Comparison of ENCODE assay signal across 21 cellular contexts in the genomic region with DNA sequence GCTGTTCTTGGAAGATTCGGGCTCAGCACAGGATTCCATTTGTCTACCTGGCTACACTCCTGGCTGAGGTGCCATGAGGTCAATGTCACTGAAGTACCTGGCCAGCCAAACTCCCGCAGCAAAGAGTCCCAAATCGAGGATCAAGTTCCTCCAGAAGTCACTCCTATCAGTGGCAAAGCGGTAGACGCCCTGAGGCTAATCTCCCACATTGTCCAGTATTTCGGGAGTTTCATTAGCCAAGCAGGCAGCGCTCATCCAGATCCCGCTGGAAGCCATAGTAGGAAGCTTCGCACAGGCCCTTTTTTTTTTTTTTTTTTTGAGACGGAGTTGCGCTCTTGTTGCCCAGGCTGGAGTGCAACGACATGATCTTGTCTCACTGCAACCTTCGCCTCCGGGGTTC. TPM values are rescaled to one million over a fixed set of nuclear protein-coding genes. Genes with fewer than 3 reads are reported as not detected.
DNase-seq lines count a peak whose midpoint lies in the region; ATAC-seq, FAIRE-seq and TF ChIP-seq lines count a peak whose summit lies in the region.
"Had no signal": no experiment of that assay in that cellular context is flagged by ENCODE, and none has a peak within 500 bp of the region (broad histone marks: within the 10 kb centered on the region; RNA-seq: fewer than 3 reads in every experiment).

No MANE protein-coding gene starts in this region.

- 21% methylated on average over 8 of the region's 14 CpGs for WGBS in K562 (ENCODE audit: insufficient coverage, low coverage, missing lambda C conversion rate)
- no CpG with 5 or more reads among the region's 14 CpGs for WGBS in neuronal stem cell (ENCODE audit: extremely low coverage in 2 of 2, insufficient read length in 2 of 2, insufficient replicate concordance in 1 of 2), 2 donors

- H3K4ac ChIP-seq in neuronal stem cell (ENCODE audit: low read length): no peak overlapping the region

- H2BK5ac ChIP-seq in neuronal stem cell (ENCODE audit: low read length): no peak overlapping the region

- peak overlapping the region; percentile 9; the same call in 1 of the 2 replicates for H3K4me2 ChIP-seq in K562 (ENCODE audit: insufficient read depth, low read length)
- H3K4me2 ChIP-seq in neuronal stem cell (ENCODE audit: insufficient read depth, low read length, poor library complexity, severe bottlenecking): no peak overlapping the region
- H3K4me2 ChIP-seq: A549 had no signal

- H4K91ac ChIP-seq in neuronal stem cell (ENCODE audit: low read depth, low read length, poor library complexity): no peak overlapping the region

- H2AFZ ChIP-seq in K562 (ENCODE audit: low read depth, low read length) (peak overlapping the region; percentile 36), neuronal stem cell (ENCODE audit: low read length) (peak overlapping the region; percentile 46)

- H4K8ac ChIP-seq in neuronal stem cell (ENCODE audit: low read depth, low read length): no peak overlapping the region

- no peak overlapping the region for H3K14ac ChIP-seq in neuronal stem cell (ENCODE audit: low read length)

- peaks cover 0 to 12% of the 10 kb centered on the region in 2 experiments; a peak in 3 of 5 replicates for H3K27me3 ChIP-seq in K562 (ENCODE audit: control insufficient read depth in 2 of 2, insufficient read depth in 2 of 2, low read length in 2 of 2)
- H3K27me3 ChIP-seq in neuronal stem cell (ENCODE audit: control insufficient read depth in 3 of 3, insufficient read depth in 3 of 3, low read depth in 1 of 3, low read length in 3 of 3): peaks cover 0 to 3% (median 0%) of the 10 kb centered on the region in 3 experiments

- no peak overlapping the region for H3K23ac ChIP-seq in neuronal stem cell (ENCODE audit: low read depth, low read length, poor library complexity)

- H2BK120ac ChIP-seq in neuronal stem cell (ENCODE audit: low read depth, low read length): no peak overlapping the region

- TF ChIP-seq RAD21 in K562 (CRISPR knock-in tag; conservative IDR thresholded peaks at IDR 0.05 in 1 of 2, IDR thresholded peaks at IDR 0.05 in 1 of 2): no peak

- H3K27me3 Mint-ChIP-seq in HFFc6 (ENCODE audit: insufficient read depth) (peaks cover 17% of the 10 kb centered on the region), MCF 10A (ENCODE audit: insufficient read depth, unreplicated experiment) (no peaks in the 10 kb centered on the region)
- H3K27me3 Mint-ChIP-seq in activated T-cell treated with anti-CD3 and anti-CD28 coated beads, Interleukin-2, amount 50 U/mL, for 4 hours (ENCODE audit: low read depth): peaks cover 18% of the 10 kb centered on the region

- H3K27ac ChIP-seq in K562 (ENCODE audit: extremely low read depth, low read depth, low read length): no peak overlapping the region
- H3K27ac ChIP-seq in neuronal stem cell (replicated peaks; ENCODE audit: low read length): no peak overlapping the region
- H3K27ac ChIP-seq: A549 had no signal

- no peak overlapping the region for H2AK5ac ChIP-seq in neuronal stem cell (ENCODE audit: low read depth, low read length)

- H3K36me3 Mint-ChIP-seq in HFFc6 (ENCODE audit: low read depth) (no peaks in the 10 kb centered on the region), MCF 10A (ENCODE audit: insufficient read depth, unreplicated experiment) (no peaks in the 10 kb centered on the region)
- H3K36me3 Mint-ChIP-seq in activated T-cell treated with anti-CD3 and anti-CD28 coated beads, Interleukin-2, amount 50 U/mL, for 4 hours (ENCODE audit: insufficient read depth): no peaks in the 10 kb centered on the region
- H3K36me3 Mint-ChIP-seq: CD14-positive monocyte; CD8-positive, alpha-beta T cell had no signal

- H3K9me3 ChIP-seq in K562 (replicated peaks; ENCODE audit: control insufficient read depth, insufficient read depth, low read depth, low read length) (0 out of 2 replicates have a peak, but pooled peaks cover 1% of the 10 kb centered on the region), neuronal stem cell (replicated peaks in 1 of 2; ENCODE audit: control insufficient read depth in 2 of 2, insufficient read depth in 1 of 2, low read depth in 1 of 2, low read length in 2 of 2) (peaks cover 2 to 5% of the 10 kb centered on the region in 2 donors)
- H3K9me3 ChIP-seq: A549 had no signal

- POLR2A ChIA-PET in K562 (lab: Yijun Ruan, JAX): interaction anchor here (1.1 kb wide), 1 partner anchor 142 kb away, joined by 4 read pairs; the partner anchor contains the start of gene UBC
- POLR2A ChIA-PET in MCF 10A (lab: Yijun Ruan, JAX): no interaction called here

- in situ Hi-C loops in K562 (cut with MboI): no loop called here

- peak overlapping the region in 1 of 2 experiments; percentile 6; a peak in 1 of 4 replicates for H3K9ac ChIP-seq in K562 (ENCODE audit: insufficient read depth in 1 of 2, low read depth in 2 of 2, low read length in 2 of 2)
- H3K9ac ChIP-seq in neuronal stem cell (ENCODE audit: low read depth, low read length, poor library complexity): no peak overlapping the region

- H3K4me3 ChIP-seq in K562 (no peak overlapping the region), neuronal stem cell (ENCODE audit: low read length in 2 of 2) (no peak overlapping the region)
- H3K4me3 ChIP-seq: A549 had no signal

- FAIRE-seq in K562 (lab: Jason Lieb, UNC): no peak
- FAIRE-seq: D721Med, GM12892, GM19239, H54 had no signal

- H2BK12ac ChIP-seq in neuronal stem cell (ENCODE audit: low read length): no peak overlapping the region

- peak overlapping the region; percentile 53 for H3K4me3 Mint-ChIP-seq in HFFc6
- no peak overlapping the region for H3K4me3 Mint-ChIP-seq in activated T-cell treated with anti-CD3 and anti-CD28 coated beads, Interleukin-2, amount 50 U/mL, for 4 hours
- no peak overlapping the region for H3K4me3 Mint-ChIP-seq in MCF 10A (ENCODE audit: unreplicated experiment)
- H3K4me3 Mint-ChIP-seq: CD14-positive monocyte; CD8-positive, alpha-beta T cell had no signal

- ATAC-seq in K562: no peak; the same call in 1 of the 3 replicates
- ATAC-seq in GM21737 (IDR thresholded peaks at IDR 0.05; ENCODE audit: unreplicated experiment): no peak
- no peak for ATAC-seq in activated T-cell treated with anti-CD3 and anti-CD28 coated beads, Interleukin-2, amount 50 U/mL, for 4 hours
- ATAC-seq: CD8-positive, alpha-beta T cell; HCT116 had no signal

- intact Hi-C loops in K562 (cut with micrococcal nuclease) (no loop called here), MCF 10A (cut with micrococcal nuclease) (no loop called here)

- H3K9me1 ChIP-seq in K562 (ENCODE audit: control insufficient read depth, insufficient read depth, low read length): no peaks in the 10 kb centered on the region

- H3K79me2 ChIP-seq in K562 (ENCODE audit: control insufficient read depth, insufficient read depth, low read length): no peaks in the 10 kb centered on the region

- no peaks in the 10 kb centered on the region for H3K36me3 ChIP-seq in K562 (ENCODE audit: control insufficient read depth, insufficient read depth, low read length)
- H3K36me3 ChIP-seq in neuronal stem cell (replicated peaks in 1 of 2; ENCODE audit: control insufficient read depth in 2 of 2, insufficient read depth in 2 of 2, low read length in 2 of 2): no peaks in the 10 kb centered on the region

- TF ChIP-seq EP300 in K562 (IDR thresholded peaks at IDR 0.05; ENCODE audit: low read length): no peak

- H2BK15ac ChIP-seq in neuronal stem cell (ENCODE audit: low read length): no peak overlapping the region

- no peak for TF ChIP-seq CTCF in HFFc6 (IDR thresholded peaks at IDR 0.05)
- TF ChIP-seq CTCF in K562 (IDR thresholded peaks at IDR 0.05 in 2 of 3, conservative IDR thresholded peaks at IDR 0.05 in 1 of 3; ENCODE audit: insufficient read depth in 2 of 3, low read depth in 1 of 3, low read length in 3 of 3): no peak
- TF ChIP-seq CTCF in MCF 10A (IDR thresholded peaks at IDR 0.05; ENCODE audit: unreplicated experiment): no peak

- no peak for TF ChIP-seq POLR2A in K562 (conservative IDR thresholded peaks at IDR 0.05)

- H3K27ac Mint-ChIP-seq in HFFc6 (no peak overlapping the region), MCF 10A (ENCODE audit: low read depth, unreplicated experiment) (no peak overlapping the region)
- H3K27ac Mint-ChIP-seq: CD14-positive monocyte; CD8-positive, alpha-beta T cell had no signal

- H3K4me1 ChIP-seq in K562 (replicated peaks in 1 of 2; ENCODE audit: control insufficient read depth in 2 of 2, insufficient read depth in 2 of 2, low read length in 2 of 2): peaks cover 4 to 6% of the 10 kb centered on the region in 2 experiments; a peak in 2 of 5 replicates
- no peaks in the 10 kb centered on the region for H3K4me1 ChIP-seq in neuronal stem cell (ENCODE audit: control insufficient read depth in 2 of 2, insufficient read depth in 1 of 2, low read depth in 1 of 2, low read length in 2 of 2)
- H3K4me1 ChIP-seq: A549 had no signal

- H4K20me1 ChIP-seq in K562 (replicated peaks; ENCODE audit: control insufficient read depth, insufficient read depth, low read length): no peaks in the 10 kb centered on the region

- no peak overlapping the region for H3K18ac ChIP-seq in neuronal stem cell (ENCODE audit: low read length)

- H3K4me1 Mint-ChIP-seq in HFFc6 (ENCODE audit: low read depth) (peaks cover 12% of the 10 kb centered on the region), MCF 10A (ENCODE audit: insufficient read depth, unreplicated experiment) (no peaks in the 10 kb centered on the region)
- H3K4me1 Mint-ChIP-seq in activated T-cell treated with anti-CD3 and anti-CD28 coated beads, Interleukin-2, amount 50 U/mL, for 4 hours (ENCODE audit: low read depth): no peaks in the 10 kb centered on the region
- H3K4me1 Mint-ChIP-seq: CD14-positive monocyte had no signal

- no peak for DNase-seq in HFFc6
- no peak for DNase-seq in K562 (ENCODE audit: extremely low read depth in 1 of 4, low spot score in 3 of 4)
- DNase-seq in neuronal stem cell (ENCODE audit: low spot score): no peak
- no peak for DNase-seq in activated T-cell treated with anti-CD3 and anti-CD28 coated beads, Interleukin-2, amount 50 U/mL, for 4 hours
- no peak for DNase-seq in MCF 10A (ENCODE audit: unreplicated experiment)
- no peak for DNase-seq in activated CD4-positive, alpha-beta T cell treated with anti-CD3 and anti-CD28 coated beads, Interleukin-2, amount 50 U/mL, for 48 hours
- DNase-seq: CD8-positive, alpha-beta T cell; COR-L47; DMS153; DMS79 treated with DMSO at 0.1 percent for 48 hours; EL; GDM1; IMR-90 had no signal

- CTCF ChIA-PET in K562 (lab: Yijun Ruan, JAX; ENCODE audit: low intra/inter-chr PET ratio): no interaction called here
- CTCF ChIA-PET in MCF 10A (lab: Yijun Ruan, JAX): interaction anchor here (0.6 to 0.7 kb wide), 2 partner anchors 45 to 1949 kb away, joined by 3 read pairs; no protein-coding TSS in a partner anchor

- BruUV-seq in K562 (replicated peaks; lab: Mats Ljungman, UMichigan) (no TSS peak), MCF 10A (replicated peaks; lab: Mats Ljungman, UMichigan) (no TSS peak)

- H3K9me3 Mint-ChIP-seq in HFFc6 (no peaks in the 10 kb centered on the region), MCF 10A (ENCODE audit: unreplicated experiment) (no peaks in the 10 kb centered on the region)
- no peaks in the 10 kb centered on the region for H3K9me3 Mint-ChIP-seq in activated T-cell treated with anti-CD3 and anti-CD28 coated beads, Interleukin-2, amount 50 U/mL, for 4 hours
- H3K9me3 Mint-ChIP-seq: CD8-positive, alpha-beta T cell had no signal

- H3K79me1 ChIP-seq in neuronal stem cell (ENCODE audit: low read depth, low read length): peaks cover 3% of the 10 kb centered on the region

RNA-seq across cellular contexts. Expression of gene AACS, which starts 8.9 kb away (rescaled TPM):
- total RNA-seq in HFFc6 (2021; fragmentation: NEBNext Ultra II Directional; extraction: Animal tissue kit (Norgen Biotek cat#: 25700)): 10 to 100 TPM; 21.6 to 29.5 (median 24.2) TPM
- total RNA-seq in K562 (2011; cell fraction: chromatin; rRNA removed; ENCODE audit: low replicate concordance): 70.2 and 94.5 TPM in 2 replicates
- total RNA-seq in K562 (2011; cell fraction: nucleolus; rRNA removed): 32.8 and 38.7 TPM in 2 replicates
- total RNA-seq in K562 (2011; cell fraction: nucleoplasm; rRNA removed): 53.8 and 66.5 TPM in 2 replicates
- total RNA-seq in K562 (2014; rRNA removed) (5.9 and 8.0 TPM in 2 replicates), K562 (2014; rRNA removed; fragmentation: Illumina TruSeq; extraction: Trizol) (4.3 and 5.5 TPM in 2 replicates), K562 (2015; rRNA removed; fragmentation: Illumina TruSeq; extraction: Trizol) (4.9 and 6.0 TPM in 2 replicates), K562 (2021) (13.0 and 13.5 TPM in 2 replicates), MCF 10A (2022) (52.0 and 52.8 TPM in 2 replicates)
- polyA plus RNA-seq in K562 (2011; rRNA removed) (5.5 and 6.3 TPM in 2 replicates), K562 (2014; fragmentation: Illumina TruSeq; extraction: Trizol) (6.2 and 7.5 TPM in 2 replicates), K562 (2014; fragmentation: Nextera tagmentation; extraction: Ambion mirVana) (1 to 10 TPM; 2.4 TPM), K562 (2014; rRNA removed) (6.7 and 8.0 TPM in 2 replicates)
- 4.7 and 6.1 TPM in 2 replicates for polyA plus RNA-seq in K562 (2011; cell fraction: cytosol; rRNA removed)
- 13.1 and 25.4 TPM in 2 replicates for polyA plus RNA-seq in K562 (2011; cell fraction: nucleus; rRNA removed)
- 8.4 and 12.8 TPM in 2 replicates for polyA plus RNA-seq in K562 (2012)
- 9.2 and 16.2 TPM in 2 replicates for polyA minus RNA-seq in K562 (2011; rRNA and poly(A)+ RNA removed)
- polyA minus RNA-seq in K562 (2011; cell fraction: cytosol; rRNA and poly(A)+ RNA removed): 4.3 and 8.6 TPM in 2 replicates
- polyA minus RNA-seq in K562 (2011; cell fraction: nucleus; rRNA and poly(A)+ RNA removed): 10.0 and 10.8 TPM in 2 replicates
- polyA plus RNA-seq in neuronal stem cell (2013, experiment 1 of 2): 13.7 TPM
- polyA plus RNA-seq in neuronal stem cell (2013, experiment 2 of 2): 14.1 TPM
- 1 to 10 TPM; 5.4 to 6.0 (median 5.5) TPM for total RNA-seq in activated T-cell treated with anti-CD3 and anti-CD28 coated beads, Interleukin-2, amount 50 U/mL, for 4 hours
